Comparison of ENCODE assay signal across 16 cellular contexts in the genomic region with DNA sequence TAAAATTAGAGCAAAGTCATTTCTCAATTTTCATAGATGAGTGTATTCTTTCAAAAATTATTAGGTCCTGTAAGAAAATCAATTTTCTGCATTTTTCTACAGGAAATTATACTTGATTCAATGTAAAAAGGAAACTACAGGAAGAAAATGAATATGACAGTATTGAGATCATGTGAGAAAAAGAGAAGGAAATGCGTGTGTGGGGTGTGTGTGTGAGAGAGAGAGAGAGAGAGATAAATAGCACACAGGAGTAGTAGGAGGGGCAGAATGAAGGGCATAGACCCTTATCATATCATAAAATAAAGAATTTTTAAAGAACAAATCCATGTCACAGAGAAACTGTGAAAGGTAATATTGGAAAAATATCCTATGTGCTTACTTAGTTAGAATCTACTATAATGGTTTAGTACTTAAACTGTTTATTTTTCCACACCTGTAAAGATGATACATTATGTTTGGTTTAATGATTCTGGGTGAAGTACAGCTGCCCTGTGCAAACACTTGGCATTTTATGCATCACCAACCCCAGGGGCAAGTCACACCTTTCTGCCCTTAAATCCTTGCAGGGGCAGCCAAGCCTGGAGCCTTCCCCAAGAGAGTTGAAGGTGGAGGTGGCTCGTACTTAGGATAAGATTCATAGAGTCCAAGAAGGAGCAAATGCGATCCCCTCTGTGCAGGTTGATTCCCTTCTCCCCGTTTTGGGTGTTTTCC.
DNase-seq lines count a peak whose midpoint lies in the region; ATAC-seq, FAIRE-seq and TF ChIP-seq lines count a peak whose summit lies in the region.
"Had no signal": no experiment of that assay in that cellular context is flagged by ENCODE, and none has a peak within 500 bp of the region (broad histone marks: within the 10 kb centered on the region; RNA-seq: fewer than 3 reads in every experiment).

No MANE protein-coding gene starts in this region.

- FAIRE-seq in GM12892 (lab: Jason Lieb, UNC), result no peak
- FAIRE-seq: A204.1 had no signal

- H3K27me3 Mint-ChIP-seq in dendritic cell treated with granulocyte-macrophage colony-stimulating factor and Interleukin-4, amounts not matched to agents 40 ng/mL and 50 ng/mL, for 4 days, result peaks cover 1% of the 10 kb centered on the region

- peaks cover 58% of the 10 kb centered on the region for H3K4me1 Mint-ChIP-seq in dendritic cell treated with granulocyte-macrophage colony-stimulating factor and Interleukin-4, amounts not matched to agents 40 ng/mL and 50 ng/mL, for 4 days (ENCODE audit: low read depth)

- H3K36me3 Mint-ChIP-seq in dendritic cell treated with granulocyte-macrophage colony-stimulating factor and Interleukin-4, amounts not matched to agents 40 ng/mL and 50 ng/mL, for 4 days (ENCODE audit: low read depth), result no peaks in the 10 kb centered on the region

- no peak for ATAC-seq in HG02623 (IDR thresholded peaks at IDR 0.05; ENCODE audit: unreplicated experiment)
- ATAC-seq: activated T-cell treated with anti-CD3 and anti-CD28 coated beads, Interleukin-2, amount 50 U/mL, for 4 hours; T-helper 17 cell had no signal

- peak overlapping the region; percentile 79 for H3K27ac Mint-ChIP-seq in dendritic cell treated with granulocyte-macrophage colony-stimulating factor and Interleukin-4, amounts not matched to agents 40 ng/mL and 50 ng/mL, for 4 days
- H3K27ac Mint-ChIP-seq: T-helper 17 cell had no signal

- H3K4me3 Mint-ChIP-seq in dendritic cell treated with granulocyte-macrophage colony-stimulating factor and Interleukin-4, amounts not matched to agents 40 ng/mL and 50 ng/mL, for 4 days, result no peak overlapping the region
- H3K4me3 Mint-ChIP-seq: activated T-cell treated with anti-CD3 and anti-CD28 coated beads, Interleukin-2, amount 50 U/mL, for 4 hours; T-helper 17 cell had no signal

- DNase-seq in NCI-H2171 treated with DMSO at 0.1 percent for 48 hours (lab: John Stamatoyannopoulos, UW) (peak; percentile 42), NCI-H2171 (lab: John Stamatoyannopoulos, UW) (no peak), NCI-H510A (lab: John Stamatoyannopoulos, UW) (peak; percentile 40), C1 segment of cervical spinal cord (lab: John Stamatoyannopoulos, UW) (no peak), KG1 (lab: John Stamatoyannopoulos, UW) (no peak), GM12892 (ENCODE audit: insufficient read length) (no peak)
- DNase-seq: activated CD4-positive, alpha-beta T cell treated with anti-CD3 and anti-CD28 coated beads for 48 hours; activated T-cell treated with anti-CD3 and anti-CD28 coated beads, Interleukin-2, amount 50 U/mL, for 4 hours; amygdala; cortex of kidney; nucleus accumbens; T-helper 17 cell; tibial artery had no signal

- no peak for TF ChIP-seq POLR2A in GM12892 (IDR thresholded peaks at IDR 0.05; ENCODE audit: low read depth, low read length)

- intact Hi-C loops in dendritic cell treated with granulocyte-macrophage colony-stimulating factor and Interleukin-4, amounts not matched to agents 40 ng/mL and 50 ng/mL, for 4 days (cut with micrococcal nuclease), result loop anchor here (1.0 to 2.0 kb wide), 2 partner anchors 20 to 22 kb away; no protein-coding TSS in a partner anchor

- H3K9me3 Mint-ChIP-seq in dendritic cell treated with granulocyte-macrophage colony-stimulating factor and Interleukin-4, amounts not matched to agents 40 ng/mL and 50 ng/mL, for 4 days, result no peaks in the 10 kb centered on the region
- H3K9me3 Mint-ChIP-seq: activated T-cell treated with anti-CD3 and anti-CD28 coated beads, Interleukin-2, amount 50 U/mL, for 4 hours had no signal

Comparison
In these comparisons a context has a peak if more than half of its experiments do, and no peak if none do; other contexts are left out.
1. DNase-seq: peak in NCI-H2171 treated with DMSO at 0.1 percent for 48 hours (single experiment) and NCI-H510A (single experiment); none in NCI-H2171 (single experiment), C1 segment of cervical spinal cord (0 of 14), KG1 (single experiment) and GM12892 (single experiment).